In the genomic region with DNA sequence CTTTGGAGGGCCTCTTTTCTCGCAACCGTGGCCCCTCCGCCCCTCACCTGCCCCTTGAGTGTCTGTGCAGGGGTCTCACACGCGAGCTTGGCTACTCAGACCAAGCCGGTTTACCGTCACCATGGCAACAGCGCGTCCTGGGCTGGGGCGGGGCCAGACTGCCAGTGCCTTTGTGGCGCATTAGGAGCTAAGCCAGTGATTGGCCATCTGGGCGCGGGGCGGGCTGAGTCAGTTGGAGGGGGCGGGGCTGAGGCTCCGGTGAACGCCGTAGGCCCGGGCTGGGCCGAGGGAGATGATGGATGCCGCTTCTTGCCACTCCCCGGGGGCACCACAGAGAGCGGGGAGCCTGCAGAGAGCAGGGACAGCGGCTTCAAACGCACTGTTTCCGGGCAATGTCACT, we compare ENCODE assay signal across 8 cellular contexts. TPM values are rescaled to one million over a fixed set of nuclear protein-coding genes. Genes with fewer than 3 reads are reported as not detected.
A peak's percentile ranks its signal among the peaks of the same experiment; 100 is the strongest.
DNase-seq lines count a peak whose midpoint lies in the region; ATAC-seq, FAIRE-seq and TF ChIP-seq lines count a peak whose summit lies in the region.

No MANE protein-coding gene starts in this region.

- intact Hi-C loops in left ventricle myocardium inferior (cut with micrococcal nuclease): no loop called here

- peaks cover 22% of the 10 kb centered on the region for H3K4me1 Mint-ChIP-seq in T-helper 17 cell

- no CpG with 5 or more reads among the region's 26 CpGs for WGBS in trophoblast cell (ENCODE audit: extremely low coverage, insufficient coverage, insufficient read length)
- WGBS in suprapubic skin: 2% methylated on average over 11 of the region's 26 CpGs

- no peak overlapping the region for H3K27ac ChIP-seq in left ventricle myocardium inferior (replicated peaks)
- no peak overlapping the region for H3K27ac ChIP-seq in trophoblast cell (ENCODE audit: low read depth, low read length)
- H3K27ac ChIP-seq in suprapubic skin: no peak overlapping the region

- no peaks in the 10 kb centered on the region for H3K27me3 Mint-ChIP-seq in T-helper 17 cell

- peak overlapping the region; percentile 70 for H3K4me2 ChIP-seq in trophoblast cell (ENCODE audit: low read length)

- H3K18ac ChIP-seq in trophoblast cell (ENCODE audit: low read length): no peak overlapping the region

- peak overlapping the region; percentile 63 for H3K4me3 Mint-ChIP-seq in T-helper 17 cell

- no peak for TF ChIP-seq CTCF in D721Med (IDR thresholded peaks at IDR 0.05; ENCODE audit: insufficient read depth, missing control alignments)
- TF ChIP-seq CTCF in left ventricle myocardium inferior (IDR thresholded peaks at IDR 0.05; ENCODE audit: borderline replicate concordance): no peak
- TF ChIP-seq CTCF in suprapubic skin (IDR thresholded peaks at IDR 0.05): no peak

- no peak overlapping the region for H2BK12ac ChIP-seq in trophoblast cell (ENCODE audit: low read length)

- no peaks in the 10 kb centered on the region for H3K36me3 Mint-ChIP-seq in T-helper 17 cell (ENCODE audit: low read depth)

- H3K27me3 ChIP-seq in left ventricle myocardium inferior (ENCODE audit: low read depth) (peaks cover 58% of the 10 kb centered on the region), trophoblast cell (ENCODE audit: insufficient read depth, low read length) (no peaks in the 10 kb centered on the region), suprapubic skin (peaks cover 15% of the 10 kb centered on the region)

- H3K14ac ChIP-seq in trophoblast cell (ENCODE audit: low read length): no peak overlapping the region

- H3K79me1 ChIP-seq in trophoblast cell (ENCODE audit: low read length): no peaks in the 10 kb centered on the region

- no peak overlapping the region for H2BK5ac ChIP-seq in trophoblast cell (ENCODE audit: low read depth, low read length, poor library complexity)

- peak overlapping the region; percentile 52 for H3K4me3 ChIP-seq in left ventricle myocardium inferior
- no peak overlapping the region for H3K4me3 ChIP-seq in trophoblast cell (ENCODE audit: low read depth, low read length)
- H3K4me3 ChIP-seq in suprapubic skin: peak overlapping the region; percentile 21

- H4K8ac ChIP-seq in trophoblast cell (ENCODE audit: low read depth, low read length): peak overlapping the region; percentile 5

- peak; percentile 89 for ATAC-seq in HG02759 (IDR thresholded peaks at IDR 0.05; ENCODE audit: unreplicated experiment)
- peak; percentile 100 for ATAC-seq in T-helper 17 cell

- no peak overlapping the region for H4K12ac ChIP-seq in trophoblast cell (ENCODE audit: low read depth, low read length)

- no peak for FAIRE-seq in D721Med (lab: Jason Lieb, UNC)

- no peak for TF ChIP-seq POLR2A in suprapubic skin (IDR thresholded peaks at IDR 0.05)

- peak overlapping the region; percentile 46 for H2AFZ ChIP-seq in trophoblast cell (ENCODE audit: insufficient read depth, low read length, poor library complexity)

- no peak overlapping the region for H2AK5ac ChIP-seq in trophoblast cell (ENCODE audit: low read length)

- no peak overlapping the region for H3K23ac ChIP-seq in trophoblast cell (ENCODE audit: low read length)

- no peaks in the 10 kb centered on the region for H3K79me2 ChIP-seq in trophoblast cell (ENCODE audit: control insufficient read depth, insufficient read depth, low read length, poor library complexity)

- TF ChIP-seq EP300 in suprapubic skin (IDR thresholded peaks at IDR 0.05): no peak

- H3K9me3 ChIP-seq in T-helper 17 cell (ENCODE audit: control insufficient read depth, low read length, poor library complexity, severe bottlenecking): no peaks in the 10 kb centered on the region
- no peaks in the 10 kb centered on the region for H3K9me3 ChIP-seq in left ventricle myocardium inferior (replicated peaks)
- H3K9me3 ChIP-seq in trophoblast cell (ENCODE audit: insufficient read depth, low read depth, low read length): no peaks in the 10 kb centered on the region
- H3K9me3 ChIP-seq in suprapubic skin: no peaks in the 10 kb centered on the region

- H3K4me1 ChIP-seq in left ventricle myocardium inferior (peaks cover 11% of the 10 kb centered on the region), trophoblast cell (ENCODE audit: control insufficient read depth in 1 of 2, insufficient read depth in 2 of 2, low read length in 2 of 2) (peaks cover 2 to 7% of the 10 kb centered on the region in 2 experiments), suprapubic skin (peaks cover 6% of the 10 kb centered on the region)

- H4K91ac ChIP-seq in trophoblast cell (ENCODE audit: low read depth, low read length): no peak overlapping the region

- DNase-seq in D721Med (ENCODE audit: insufficient read length, low spot score): peak; percentile 50
- DNase-seq in T-helper 17 cell: peak; percentile 79 to 82 (median 80)
- peak; percentile 91 for DNase-seq in astrocyte of the hippocampus (ENCODE audit: low read depth, low spot score)
- DNase-seq in left ventricle myocardium inferior: peak; percentile 86
- DNase-seq in trophoblast cell: peak; percentile 54 to 69
- peak; percentile 83 to 85 for DNase-seq in suprapubic skin (ENCODE audit: low spot score in 2 of 2)
- no peak for DNase-seq in NCI-H1436 treated with DMSO at 0.1 percent for 48 hours (lab: John Stamatoyannopoulos, UW)

- H2BK120ac ChIP-seq in trophoblast cell (ENCODE audit: insufficient read depth, low read length, poor library complexity): no peak overlapping the region

- H3K4ac ChIP-seq in trophoblast cell (ENCODE audit: low read depth, low read length): no peak overlapping the region

- no peaks in the 10 kb centered on the region for H3K36me3 ChIP-seq in left ventricle myocardium inferior
- H3K36me3 ChIP-seq in trophoblast cell (ENCODE audit: control insufficient read depth in 1 of 2, insufficient read depth in 2 of 2, low read length in 2 of 2): no peaks in the 10 kb centered on the region
- H3K36me3 ChIP-seq in suprapubic skin: no peaks in the 10 kb centered on the region

- no peak overlapping the region for H3K9ac ChIP-seq in trophoblast cell (ENCODE audit: low read length)

- peak overlapping the region; percentile 94 for H3K27ac Mint-ChIP-seq in T-helper 17 cell

RNA-seq across cellular contexts. Expression of a gene that starts 48.7 kb away (rescaled TPM):
- not detected for total RNA-seq in T-helper 17 cell
- total RNA-seq in left ventricle myocardium inferior: not detected
- 0.14 and 0.64 TPM in 2 replicates for polyA plus RNA-seq in trophoblast cell (2013)
- total RNA-seq in suprapubic skin: not detected

RNA-seq across cellular contexts. Expression of a gene that starts 55.9 kb away (rescaled TPM):
- total RNA-seq in T-helper 17 cell (1 to 10 TPM; 3.1 to 3.4 TPM), left ventricle myocardium inferior (1.1 TPM), suprapubic skin (1 to 10 TPM in 1 of 4 donors, under 1 TPM in 3; 0.59 to 2.6 (median 0.79) TPM)
- 1.0 and 1.1 TPM in 2 replicates for polyA plus RNA-seq in trophoblast cell (2013)
